2 cellular contexts compared by ENCODE assay signal in the genomic region with DNA sequence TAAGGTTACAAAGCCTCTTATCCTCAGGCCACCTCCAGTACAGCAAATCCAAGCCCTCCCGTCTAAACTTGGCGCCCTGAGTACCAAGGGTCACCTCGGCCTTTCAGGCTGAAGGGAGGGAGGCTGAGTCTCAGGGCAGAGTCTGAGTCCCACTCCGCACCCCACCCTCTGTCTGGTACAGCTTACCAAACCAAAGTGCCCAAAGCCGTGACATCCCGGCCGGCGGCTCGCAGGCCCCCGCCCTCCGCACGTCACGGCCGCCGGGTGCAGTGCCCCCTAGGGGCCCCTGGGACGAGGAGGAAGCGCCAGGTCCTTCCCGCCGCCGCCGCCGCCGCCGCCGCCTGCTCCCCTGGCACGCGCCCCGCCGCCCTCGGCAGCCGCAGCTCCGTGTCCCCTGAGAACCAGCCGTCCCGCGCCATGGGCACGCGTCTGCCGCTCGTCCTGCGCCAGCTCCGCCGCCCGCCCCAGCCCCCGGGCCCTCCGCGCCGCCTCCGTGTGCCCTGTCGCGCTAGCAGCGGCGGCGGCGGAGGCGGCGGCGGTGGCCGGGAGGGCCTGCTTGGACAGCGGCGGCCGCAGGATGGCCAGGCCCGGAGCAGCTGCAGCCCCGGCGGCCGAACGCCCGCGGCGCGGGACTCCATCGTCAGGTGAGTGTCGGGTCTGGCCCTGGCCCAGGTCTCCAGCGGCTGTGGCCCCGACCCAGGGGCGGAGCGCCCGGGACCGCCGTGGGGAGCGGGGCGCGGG.
TF ChIP-seq lines count a peak whose summit lies in the region.

A gene (plus strand): TSS at position 297 of the 741 bp plus-strand sequence. CDS start 121 bp downstream, at position 418.

TF ChIP-seq in HEK293, 187 proteins besides CTCF, POLR2A, EP300 and RAD21 (continued from another document and continues in another):
- TF ChIP-seq ZFP3 (tag by site-specific recombination; IDR thresholded peaks at IDR 0.05; ENCODE audit: low read depth), result no peak
- TF ChIP-seq ZXDB (tag by site-specific recombination; IDR thresholded peaks at IDR 0.05), result peak; percentile 19; the same call in 1 of the 2 replicates
- TF ChIP-seq ZNF211 (tag by site-specific recombination; IDR thresholded peaks at IDR 0.05; ENCODE audit: low read depth), result no peak
- TF ChIP-seq, protein P1, sequence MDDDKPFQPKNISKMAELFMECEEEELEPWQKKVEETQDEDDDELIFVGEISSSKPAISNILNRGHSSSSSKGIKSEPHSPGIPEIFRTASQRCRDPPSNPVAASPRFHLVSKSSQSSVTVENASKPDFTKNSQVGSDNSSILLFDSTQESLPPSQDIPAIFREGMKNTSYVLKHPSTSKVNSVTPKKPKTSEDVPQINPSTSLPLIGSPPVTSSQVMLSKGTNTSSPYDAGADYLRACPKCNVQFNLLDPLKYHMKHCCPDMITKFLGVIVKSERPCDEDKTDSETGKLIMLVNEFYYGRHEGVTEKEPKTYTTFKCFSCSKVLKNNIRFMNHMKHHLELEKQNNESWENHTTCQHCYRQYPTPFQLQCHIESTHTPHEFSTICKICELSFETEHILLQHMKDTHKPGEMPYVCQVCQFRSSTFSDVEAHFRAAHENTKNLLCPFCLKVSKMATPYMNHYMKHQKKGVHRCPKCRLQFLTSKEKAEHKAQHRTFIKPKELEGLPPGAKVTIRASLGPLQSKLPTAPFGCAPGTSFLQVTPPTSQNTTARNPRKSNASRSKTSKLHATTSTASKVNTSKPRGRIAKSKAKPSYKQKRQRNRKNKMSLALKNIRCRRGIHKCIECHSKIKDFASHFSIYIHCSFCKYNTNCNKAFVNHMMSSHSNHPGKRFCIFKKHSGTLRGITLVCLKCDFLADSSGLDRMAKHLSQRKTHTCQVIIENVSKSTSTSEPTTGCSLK (tag by site-specific recombination; IDR thresholded peaks at IDR 0.05), result no peak
- no peak for TF ChIP-seq ZNF157 (tag by site-specific recombination; IDR thresholded peaks at IDR 0.05)
- peak; percentile 54 for TF ChIP-seq KLF1 (tag by site-specific recombination; IDR thresholded peaks at IDR 0.05)
- no peak for TF ChIP-seq HOXC10 (CRISPR knock-in tag; IDR thresholded peaks at IDR 0.05)
- TF ChIP-seq, protein P2, sequence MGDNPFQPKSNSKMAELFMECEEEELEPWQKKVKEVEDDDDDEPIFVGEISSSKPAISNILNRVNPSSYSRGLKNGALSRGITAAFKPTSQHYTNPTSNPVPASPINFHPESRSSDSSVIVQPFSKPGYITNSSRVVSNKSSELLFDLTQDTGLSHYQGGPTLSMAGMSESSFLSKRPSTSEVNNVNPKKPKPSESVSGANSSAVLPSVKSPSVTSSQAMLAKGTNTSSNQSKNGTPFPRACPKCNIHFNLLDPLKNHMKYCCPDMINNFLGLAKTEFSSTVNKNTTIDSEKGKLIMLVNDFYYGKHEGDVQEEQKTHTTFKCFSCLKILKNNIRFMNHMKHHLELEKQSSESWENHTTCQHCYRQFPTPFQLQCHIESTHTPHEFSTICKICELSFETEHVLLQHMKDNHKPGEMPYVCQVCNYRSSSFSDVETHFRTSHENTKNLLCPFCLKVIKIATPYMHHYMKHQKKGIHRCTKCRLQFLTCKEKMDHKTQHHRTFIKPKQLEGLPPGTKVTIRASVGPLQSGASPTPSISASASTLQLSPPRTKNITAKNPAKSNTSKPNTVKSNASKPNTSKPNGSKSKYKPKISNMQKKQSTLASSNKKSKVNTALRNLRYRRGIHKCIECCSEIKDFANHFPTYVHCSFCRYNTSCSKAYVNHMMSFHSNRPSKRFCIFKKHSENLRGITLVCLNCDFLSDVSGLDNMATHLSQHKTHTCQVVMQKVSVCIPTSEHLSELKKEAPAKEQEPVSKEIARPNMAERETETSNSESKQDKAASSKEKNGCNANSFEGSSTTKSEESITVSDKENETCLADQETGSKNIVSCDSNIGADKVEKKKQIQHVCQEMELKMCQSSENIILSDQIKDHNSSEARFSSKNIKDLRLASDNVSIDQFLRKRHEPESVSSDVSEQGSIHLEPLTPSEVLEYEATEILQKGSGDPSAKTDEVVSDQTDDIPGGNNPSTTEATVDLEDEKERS (tag by site-specific recombination; IDR thresholded peaks at IDR 0.05), result no peak
- TF ChIP-seq, protein P3, sequence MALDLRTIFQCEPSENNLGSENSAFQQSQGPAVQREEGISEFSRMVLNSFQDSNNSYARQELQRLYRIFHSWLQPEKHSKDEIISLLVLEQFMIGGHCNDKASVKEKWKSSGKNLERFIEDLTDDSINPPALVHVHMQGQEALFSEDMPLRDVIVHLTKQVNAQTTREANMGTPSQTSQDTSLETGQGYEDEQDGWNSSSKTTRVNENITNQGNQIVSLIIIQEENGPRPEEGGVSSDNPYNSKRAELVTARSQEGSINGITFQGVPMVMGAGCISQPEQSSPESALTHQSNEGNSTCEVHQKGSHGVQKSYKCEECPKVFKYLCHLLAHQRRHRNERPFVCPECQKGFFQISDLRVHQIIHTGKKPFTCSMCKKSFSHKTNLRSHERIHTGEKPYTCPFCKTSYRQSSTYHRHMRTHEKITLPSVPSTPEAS (tag by site-specific recombination; IDR thresholded peaks at IDR 0.05), result no peak
- no peak for TF ChIP-seq ZNF785 (tag by site-specific recombination; IDR thresholded peaks at IDR 0.05)
- TF ChIP-seq ZNF654 (tag by site-specific recombination; IDR thresholded peaks at IDR 0.05; ENCODE audit: low read depth), result no peak
- TF ChIP-seq ZNF274 (IDR thresholded peaks at IDR 0.05; ENCODE audit: low read length), result no peak
- TF ChIP-seq ZNF274 (tag by site-specific recombination; IDR thresholded peaks at IDR 0.05; ENCODE audit: borderline replicate concordance), result no peak
- TF ChIP-seq SP2 (tag by site-specific recombination; IDR thresholded peaks at IDR 0.05), result 0 out of 2 replicates have a peak, but pooled peaks have one; percentile 34
- TF ChIP-seq, protein P4, sequence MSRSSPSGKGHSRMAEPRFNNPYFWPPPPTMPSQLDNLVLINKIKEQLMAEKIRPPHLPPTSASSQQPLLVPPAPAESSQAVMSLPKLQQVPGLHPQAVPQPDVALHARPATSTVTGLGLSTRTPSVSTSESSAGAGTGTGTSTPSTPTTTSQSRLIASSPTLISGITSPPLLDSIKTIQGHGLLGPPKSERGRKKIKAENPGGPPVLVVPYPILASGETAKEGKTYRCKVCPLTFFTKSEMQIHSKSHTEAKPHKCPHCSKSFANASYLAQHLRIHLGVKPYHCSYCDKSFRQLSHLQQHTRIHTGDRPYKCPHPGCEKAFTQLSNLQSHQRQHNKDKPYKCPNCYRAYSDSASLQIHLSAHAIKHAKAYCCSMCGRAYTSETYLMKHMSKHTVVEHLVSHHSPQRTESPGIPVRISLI (tag by site-specific recombination; IDR thresholded peaks at IDR 0.05), result no peak
- peak; percentile 71; the same call in 1 of the 2 replicates for TF ChIP-seq ZNF324 (tag by site-specific recombination; IDR thresholded peaks at IDR 0.05)
- TF ChIP-seq ZNF791 (tag by site-specific recombination; IDR thresholded peaks at IDR 0.05), result no peak
- TF ChIP-seq, protein P5, sequence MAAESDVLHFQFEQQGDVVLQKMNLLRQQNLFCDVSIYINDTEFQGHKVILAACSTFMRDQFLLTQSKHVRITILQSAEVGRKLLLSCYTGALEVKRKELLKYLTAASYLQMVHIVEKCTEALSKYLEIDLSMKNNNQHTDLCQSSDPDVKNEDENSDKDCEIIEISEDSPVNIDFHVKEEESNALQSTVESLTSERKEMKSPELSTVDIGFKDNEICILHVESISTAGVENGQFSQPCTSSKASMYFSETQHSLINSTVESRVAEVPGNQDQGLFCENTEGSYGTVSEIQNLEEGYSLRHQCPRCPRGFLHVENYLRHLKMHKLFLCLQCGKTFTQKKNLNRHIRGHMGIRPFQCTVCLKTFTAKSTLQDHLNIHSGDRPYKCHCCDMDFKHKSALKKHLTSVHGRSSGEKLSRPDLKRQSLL (tag by site-specific recombination; IDR thresholded peaks at IDR 0.05), result no peak
- TF ChIP-seq ZNF514 (tag by site-specific recombination; IDR thresholded peaks at IDR 0.05), result no peak

TF ChIP-seq in GM12878, 131 proteins besides CTCF, POLR2A, EP300 and RAD21 (continued from another document):
- TF ChIP-seq ZNF384 (IDR thresholded peaks at IDR 0.05; ENCODE audit: borderline replicate concordance, low read depth, low read length), result no peak
- TF ChIP-seq BACH1 (IDR thresholded peaks at IDR 0.05; ENCODE audit: borderline replicate concordance), result peak; percentile 3; the same call in 1 of the 2 replicates
- TF ChIP-seq IKZF2 (IDR thresholded peaks at IDR 0.05), result 0 out of 4 replicates have a peak, but pooled peaks of 1 of the 2 experiments have one; percentile 0
- TF ChIP-seq CREB1 (IDR thresholded peaks at IDR 0.05; ENCODE audit: low read depth), result peak; percentile 85
- peak; percentile 56; the same call in 1 of the 2 replicates for TF ChIP-seq LARP7 (IDR thresholded peaks at IDR 0.05)
- TF ChIP-seq, protein P6, sequence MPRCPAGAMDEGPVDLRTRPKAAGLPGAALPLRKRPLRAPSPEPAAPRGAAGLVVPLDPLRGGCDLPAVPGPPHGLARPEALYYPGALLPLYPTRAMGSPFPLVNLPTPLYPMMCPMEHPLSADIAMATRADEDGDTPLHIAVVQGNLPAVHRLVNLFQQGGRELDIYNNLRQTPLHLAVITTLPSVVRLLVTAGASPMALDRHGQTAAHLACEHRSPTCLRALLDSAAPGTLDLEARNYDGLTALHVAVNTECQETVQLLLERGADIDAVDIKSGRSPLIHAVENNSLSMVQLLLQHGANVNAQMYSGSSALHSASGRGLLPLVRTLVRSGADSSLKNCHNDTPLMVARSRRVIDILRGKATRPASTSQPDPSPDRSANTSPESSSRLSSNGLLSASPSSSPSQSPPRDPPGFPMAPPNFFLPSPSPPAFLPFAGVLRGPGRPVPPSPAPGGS (IDR thresholded peaks at IDR 0.05; ENCODE audit: borderline replicate concordance, insufficient read depth, low read depth, low read length, poor library complexity, severe bottlenecking), result peak; percentile 16
- TF ChIP-seq, protein P7, sequence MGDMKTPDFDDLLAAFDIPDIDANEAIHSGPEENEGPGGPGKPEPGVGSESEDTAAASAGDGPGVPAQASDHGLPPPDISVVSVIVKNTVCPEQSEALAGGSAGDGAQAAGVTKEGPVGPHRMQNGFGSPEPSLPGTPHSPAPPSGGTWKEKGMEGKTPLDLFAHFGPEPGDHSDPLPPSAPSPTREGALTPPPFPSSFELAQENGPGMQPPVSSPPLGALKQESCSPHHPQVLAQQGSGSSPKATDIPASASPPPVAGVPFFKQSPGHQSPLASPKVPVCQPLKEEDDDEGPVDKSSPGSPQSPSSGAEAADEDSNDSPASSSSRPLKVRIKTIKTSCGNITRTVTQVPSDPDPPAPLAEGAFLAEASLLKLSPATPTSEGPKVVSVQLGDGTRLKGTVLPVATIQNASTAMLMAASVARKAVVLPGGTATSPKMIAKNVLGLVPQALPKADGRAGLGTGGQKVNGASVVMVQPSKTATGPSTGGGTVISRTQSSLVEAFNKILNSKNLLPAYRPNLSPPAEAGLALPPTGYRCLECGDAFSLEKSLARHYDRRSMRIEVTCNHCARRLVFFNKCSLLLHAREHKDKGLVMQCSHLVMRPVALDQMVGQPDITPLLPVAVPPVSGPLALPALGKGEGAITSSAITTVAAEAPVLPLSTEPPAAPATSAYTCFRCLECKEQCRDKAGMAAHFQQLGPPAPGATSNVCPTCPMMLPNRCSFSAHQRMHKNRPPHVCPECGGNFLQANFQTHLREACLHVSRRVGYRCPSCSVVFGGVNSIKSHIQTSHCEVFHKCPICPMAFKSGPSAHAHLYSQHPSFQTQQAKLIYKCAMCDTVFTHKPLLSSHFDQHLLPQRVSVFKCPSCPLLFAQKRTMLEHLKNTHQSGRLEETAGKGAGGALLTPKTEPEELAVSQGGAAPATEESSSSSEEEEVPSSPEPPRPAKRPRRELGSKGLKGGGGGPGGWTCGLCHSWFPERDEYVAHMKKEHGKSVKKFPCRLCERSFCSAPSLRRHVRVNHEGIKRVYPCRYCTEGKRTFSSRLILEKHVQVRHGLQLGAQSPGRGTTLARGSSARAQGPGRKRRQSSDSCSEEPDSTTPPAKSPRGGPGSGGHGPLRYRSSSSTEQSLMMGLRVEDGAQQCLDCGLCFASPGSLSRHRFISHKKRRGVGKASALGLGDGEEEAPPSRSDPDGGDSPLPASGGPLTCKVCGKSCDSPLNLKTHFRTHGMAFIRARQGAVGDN (IDR thresholded peaks at IDR 0.05), result peak; percentile 16
- TF ChIP-seq, protein P8, sequence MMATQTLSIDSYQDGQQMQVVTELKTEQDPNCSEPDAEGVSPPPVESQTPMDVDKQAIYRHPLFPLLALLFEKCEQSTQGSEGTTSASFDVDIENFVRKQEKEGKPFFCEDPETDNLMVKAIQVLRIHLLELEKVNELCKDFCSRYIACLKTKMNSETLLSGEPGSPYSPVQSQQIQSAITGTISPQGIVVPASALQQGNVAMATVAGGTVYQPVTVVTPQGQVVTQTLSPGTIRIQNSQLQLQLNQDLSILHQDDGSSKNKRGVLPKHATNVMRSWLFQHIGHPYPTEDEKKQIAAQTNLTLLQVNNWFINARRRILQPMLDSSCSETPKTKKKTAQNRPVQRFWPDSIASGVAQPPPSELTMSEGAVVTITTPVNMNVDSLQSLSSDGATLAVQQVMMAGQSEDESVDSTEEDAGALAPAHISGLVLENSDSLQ (IDR thresholded peaks at IDR 0.05), result no peak
- TF ChIP-seq RB1 (IDR thresholded peaks at IDR 0.05; ENCODE audit: borderline replicate concordance), result peak; percentile 59; the same call in 1 of the 2 replicates
- TF ChIP-seq SREBF1 (IDR thresholded peaks at IDR 0.05; ENCODE audit: low read length), result no peak
- TF ChIP-seq, protein P9, sequence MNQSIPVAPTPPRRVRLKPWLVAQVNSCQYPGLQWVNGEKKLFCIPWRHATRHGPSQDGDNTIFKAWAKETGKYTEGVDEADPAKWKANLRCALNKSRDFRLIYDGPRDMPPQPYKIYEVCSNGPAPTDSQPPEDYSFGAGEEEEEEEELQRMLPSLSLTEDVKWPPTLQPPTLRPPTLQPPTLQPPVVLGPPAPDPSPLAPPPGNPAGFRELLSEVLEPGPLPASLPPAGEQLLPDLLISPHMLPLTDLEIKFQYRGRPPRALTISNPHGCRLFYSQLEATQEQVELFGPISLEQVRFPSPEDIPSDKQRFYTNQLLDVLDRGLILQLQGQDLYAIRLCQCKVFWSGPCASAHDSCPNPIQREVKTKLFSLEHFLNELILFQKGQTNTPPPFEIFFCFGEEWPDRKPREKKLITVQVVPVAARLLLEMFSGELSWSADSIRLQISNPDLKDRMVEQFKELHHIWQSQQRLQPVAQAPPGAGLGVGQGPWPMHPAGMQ (IDR thresholded peaks at IDR 0.05; ENCODE audit: borderline replicate concordance), result no peak
- TF ChIP-seq BHLHE40 (IDR thresholded peaks at IDR 0.05; ENCODE audit: borderline replicate concordance in 1 of 2, low read depth in 2 of 2, low read length in 1 of 2), result peak; percentile 6 to 83; a peak in 3 of 4 replicates
- TF ChIP-seq IRF4 (IDR thresholded peaks at IDR 0.05; ENCODE audit: low read depth, low read length), result no peak
- 0 out of 2 replicates have a peak, but pooled peaks have one; percentile 55 for TF ChIP-seq CBX5 (IDR thresholded peaks at IDR 0.05; ENCODE audit: low read depth)
- no peak for TF ChIP-seq NR2C1 (IDR thresholded peaks at IDR 0.05)
